ENCODE assay signal across 26 cellular contexts in genomic region chr1:89347296-89347695, GRCh38.
"Had no signal": no experiment of that assay in that cellular context is flagged by ENCODE, and none has a peak within 500 bp of the region (broad histone marks: within the 10 kb centered on the region; RNA-seq: fewer than 3 reads in every experiment).

No MANE protein-coding gene starts in this region.

- ATAC-seq: activated CD4-positive, alpha-beta T cell treated with anti-CD3 and anti-CD28 coated beads for 36 hours; activated CD8-positive, alpha-beta memory T cell treated with anti-CD3 and anti-CD28 coated beads, Interleukin-2, amount 10 ng/mL, durations not matched to agents 7 days and 5 days; activated CD8-positive, alpha-beta T cell treated with anti-CD3 and anti-CD28 coated beads, Interleukin-2, amount 10 ng/mL, durations not matched to agents 7 days and 5 days; activated naive CD4-positive, alpha-beta T cell treated with anti-CD3 and anti-CD28 coated beads, Interleukin-2, amount 50 U/mL, for 72 hours; T-helper 17 cell had no signal

- DNase-seq: activated CD4-positive, alpha-beta memory T cell treated with anti-CD3 and anti-CD28 coated beads for 36 hours; activated CD4-positive, alpha-beta T cell treated with anti-CD3 and anti-CD28 coated beads for 36 hours; activated CD4-positive, alpha-beta T cell treated with anti-CD3 and anti-CD28 coated beads, Interleukin-2, amount 10 ng/mL, durations not matched to agents 24 days and 14 days; activated CD4-positive, CD25-positive, alpha-beta regulatory T cell; activated CD4-positive, CD25-positive, alpha-beta regulatory T cell treated with anti-CD3 and anti-CD28 coated beads, Interleukin-2, amount 50 U/mL, for 72 hours; activated CD8-positive, alpha-beta memory T cell treated with anti-CD3 and anti-CD28 coated beads, Interleukin-2, amount 10 ng/mL, durations not matched to agents 7 days and 5 days; activated CD8-positive, alpha-beta memory T cell treated with anti-CD3 and anti-CD28 coated beads, Interleukin-2, amount 50 U/mL, for 4 hours; activated CD8-positive, alpha-beta T cell treated with anti-CD3 and anti-CD28 coated beads, Interleukin-2, amount 10 ng/mL, durations not matched to agents 7 days and 5 days; activated gamma-delta T cell; activated naive CD4-positive, alpha-beta T cell; activated naive CD4-positive, alpha-beta T cell treated with anti-CD3 and anti-CD28 coated beads, Interleukin-2, amount 10 ng/mL, durations not matched to agents 7 days and 5 days; activated naive CD8-positive, alpha-beta T cell treated with anti-CD3 and anti-CD28 coated beads, Interleukin-2, amount 10 ng/mL, durations not matched to agents 7 days and 5 days; activated T-cell treated with anti-CD3 and anti-CD28 coated beads, Interleukin-2, amount 50 U/mL, for 1 hour; activated T-cell treated with anti-CD3 and anti-CD28 coated beads, Interleukin-2, amount 50 U/mL, for 48 hours; central memory CD4-positive, alpha-beta T cell; cerebellar nuclear complex; colonic mucosa; effector CD8-positive, alpha-beta T cell; esophagus squamous epithelium; head of caudate nucleus; T-helper 17 cell; T1000 had no signal

- H3K4me3 ChIP-seq: ascending aorta, breast epithelium, cardiac muscle cell, colonic mucosa, esophagus squamous epithelium had no signal
